9 cellular contexts compared by ENCODE assay signal in the genomic region with DNA sequence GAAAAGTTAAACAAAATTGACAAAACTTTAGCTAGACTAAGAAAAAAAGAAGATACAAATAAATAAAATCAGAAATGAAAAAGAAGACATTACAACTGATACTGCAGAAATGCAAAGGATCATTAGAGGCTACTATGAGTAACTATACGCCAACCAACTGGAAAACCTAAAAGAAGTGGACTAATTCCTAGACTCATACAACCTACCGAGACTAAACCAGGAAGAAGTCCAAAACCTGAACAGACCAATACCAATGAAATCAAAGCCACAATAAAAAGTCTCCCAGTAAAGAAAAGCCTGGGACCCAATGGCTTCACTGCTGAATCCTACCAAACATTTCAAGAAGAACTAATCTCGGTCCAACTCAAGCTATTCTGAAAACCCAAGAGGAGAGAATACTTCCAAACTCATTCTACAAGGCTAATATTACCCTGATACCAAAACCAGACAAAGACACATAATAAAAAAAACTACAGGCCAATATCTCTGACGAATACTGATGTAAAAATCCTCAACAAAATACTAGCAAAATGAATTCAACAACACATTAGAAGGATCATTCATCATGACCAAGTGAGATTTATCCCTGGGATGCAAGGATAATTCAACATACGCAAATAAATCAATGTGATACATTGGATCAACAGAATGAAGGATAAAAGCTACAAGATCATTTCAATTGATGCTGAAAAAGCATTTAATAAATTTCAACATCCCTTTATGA. TPM values are rescaled to one million over a fixed set of nuclear protein-coding genes. Genes with fewer than 3 reads are reported as not detected.
DNase-seq lines count a peak whose midpoint lies in the region; ATAC-seq and TF ChIP-seq lines count a peak whose summit lies in the region.
"Had no signal": no experiment of that assay in that cellular context is flagged by ENCODE, and none has a peak within 500 bp of the region (broad histone marks: within the 10 kb centered on the region; RNA-seq: fewer than 3 reads in every experiment).

No MANE protein-coding gene starts in this region.

- no peak overlapping the region for H3K27ac ChIP-seq in CD4-positive, alpha-beta memory T cell (ENCODE audit: low read depth, low read length)
- H3K27ac ChIP-seq in colonic mucosa (peak overlapping the region; percentile 47), WERI-Rb-1 (no peak overlapping the region)

- H3K4me1 ChIP-seq in CD4-positive, alpha-beta memory T cell (ENCODE audit: insufficient read depth, low read length) = no peaks in the 10 kb centered on the region
- H3K4me1 ChIP-seq in colonic mucosa = no peaks in the 10 kb centered on the region

- no peak for TF ChIP-seq CTCF in colonic mucosa (IDR thresholded peaks at IDR 0.05)
- TF ChIP-seq CTCF in natural killer cell (IDR thresholded peaks at IDR 0.05) = no peak
- no peak for TF ChIP-seq CTCF in Calu3 (IDR thresholded peaks at IDR 0.05; ENCODE audit: unreplicated experiment)
- TF ChIP-seq CTCF in WERI-Rb-1 (IDR thresholded peaks at IDR 0.05; ENCODE audit: low read depth, low read length) = no peak

- no TSS peak for BruUV-seq in Calu3 (replicated peaks; lab: Mats Ljungman, UMichigan)

- peaks cover 0 to 9% (median 4%) of the 10 kb centered on the region in 8 donors for H3K9me3 Mint-ChIP-seq in CD4-positive, alpha-beta memory T cell
- H3K9me3 Mint-ChIP-seq in natural killer cell (peaks cover 0 to 4% of the 10 kb centered on the region in 2 donors), Calu3 (ENCODE audit: low read depth, unreplicated experiment) (no peaks in the 10 kb centered on the region)

- H3K9ac ChIP-seq in colonic mucosa (ENCODE audit: low read depth in 2 of 2, low read length in 2 of 2) = no peak overlapping the region

- intact Hi-C loops in CD4-positive, alpha-beta memory T cell (cut with micrococcal nuclease) = no loop called here
- intact Hi-C loops in colonic mucosa (cut with DNase I) (no loop called here), natural killer cell (cut with micrococcal nuclease) (no loop called here), Calu3 (cut with micrococcal nuclease; ENCODE audit: unreplicated experiment) (no loop called here)

- no peak overlapping the region for H3K4me3 ChIP-seq in CD4-positive, alpha-beta memory T cell (ENCODE audit: low read length in 2 of 2)
- H3K4me3 ChIP-seq in colonic mucosa = peak overlapping the region; percentile 25
- no peak overlapping the region for H3K4me3 ChIP-seq in WERI-Rb-1 (ENCODE audit: low read depth, low read length)

- peaks cover 0 to 1% of the 10 kb centered on the region in 2 donors for H3K27me3 Mint-ChIP-seq in CD4-positive, alpha-beta memory T cell
- H3K27me3 Mint-ChIP-seq in natural killer cell (ENCODE audit: low read depth in 2 of 2) (no peaks in the 10 kb centered on the region), Calu3 (ENCODE audit: unreplicated experiment) (no peaks in the 10 kb centered on the region)

- no peaks in the 10 kb centered on the region for H3K9me3 ChIP-seq in CD4-positive, alpha-beta memory T cell (ENCODE audit: control insufficient read depth in 1 of 2, low read length in 2 of 2)
- H3K9me3 ChIP-seq in colonic mucosa = no peaks in the 10 kb centered on the region
- H3K9me3 ChIP-seq in WERI-Rb-1 (ENCODE audit: severe bottlenecking) = no peaks in the 10 kb centered on the region

- peaks cover 0 to 9% (median 0%) of the 10 kb centered on the region in 4 donors for H3K4me1 Mint-ChIP-seq in CD4-positive, alpha-beta memory T cell
- H3K4me1 Mint-ChIP-seq in natural killer cell (peaks cover 0 to 9% of the 10 kb centered on the region in 2 donors), Calu3 (ENCODE audit: low read depth, unreplicated experiment) (no peaks in the 10 kb centered on the region)

- ATAC-seq in natural killer cell (no peak), GM18870 (IDR thresholded peaks at IDR 0.05; ENCODE audit: unreplicated experiment) (no peak)

- peak overlapping the region in 7 of 8 donors; percentile 19 to 82 (median 80) for H3K4me3 Mint-ChIP-seq in CD4-positive, alpha-beta memory T cell
- H3K4me3 Mint-ChIP-seq in natural killer cell (peak overlapping the region; percentile 7), Calu3 (ENCODE audit: low read depth, unreplicated experiment) (no peak overlapping the region)

- POLR2A ChIA-PET in CD4-positive, alpha-beta memory T cell (lab: Charles Lee; ENCODE audit: partially characterized antibody) = interaction anchor here (1.9 to 3.3 kb wide), 2 partner anchors 20 to 113 kb away, joined by 4 to 15 read pairs; a partner anchor contains a TSS

- DNase-seq in CD4-positive, alpha-beta memory T cell = no peak
- peak; percentile 24 for DNase-seq in LHCN-M2 (ENCODE audit: low read depth)
- no peak for DNase-seq in colonic mucosa
- no peak for DNase-seq in natural killer cell
- DNase-seq in occipital lobe (lab: John Stamatoyannopoulos, UW) = no peak
- DNase-seq in Calu3 = no peak
- no peak for DNase-seq in WERI-Rb-1
- DNase-seq: IMR-90 had no signal

- peak overlapping the region in 5 of 7 donors; percentile 1 to 92 (median 49) for H3K27ac Mint-ChIP-seq in CD4-positive, alpha-beta memory T cell
- H3K27ac Mint-ChIP-seq in natural killer cell (peak overlapping the region; percentile 61 to 83), Calu3 (ENCODE audit: unreplicated experiment) (no peak overlapping the region)

- H3K27me3 ChIP-seq in CD4-positive, alpha-beta memory T cell (ENCODE audit: insufficient read depth, low read length) = no peaks in the 10 kb centered on the region
- H3K27me3 ChIP-seq in colonic mucosa (no peaks in the 10 kb centered on the region), WERI-Rb-1 (ENCODE audit: insufficient read depth, low read depth, severe bottlenecking) (no peaks in the 10 kb centered on the region)

- H3K36me3 Mint-ChIP-seq in CD4-positive, alpha-beta memory T cell = no peaks in the 10 kb centered on the region
- H3K36me3 Mint-ChIP-seq in natural killer cell = no peaks in the 10 kb centered on the region
- H3K36me3 Mint-ChIP-seq in Calu3 (ENCODE audit: insufficient read depth, unreplicated experiment) = no peaks in the 10 kb centered on the region

- H3K36me3 ChIP-seq in CD4-positive, alpha-beta memory T cell (ENCODE audit: insufficient read depth, low read length) = no peaks in the 10 kb centered on the region
- no peaks in the 10 kb centered on the region for H3K36me3 ChIP-seq in colonic mucosa
- no peaks in the 10 kb centered on the region for H3K36me3 ChIP-seq in WERI-Rb-1

- CTCF ChIA-PET in CD4-positive, alpha-beta memory T cell (lab: Charles Lee; ENCODE audit: partially characterized antibody) = no interaction called here
- CTCF ChIA-PET in Calu3 (lab: Charles Lee) = no interaction called here

RNA-seq across cellular contexts. Expression of a gene that starts 20.3 kb away (rescaled TPM):
- total RNA-seq in CD4-positive, alpha-beta memory T cell = 10 to 100 TPM in 1 of 2 experiments, 1 to 10 TPM in 1; 8.8 to 11.8 TPM
- 10 to 100 TPM in 1 of 2 donors, 1 to 10 TPM in 1; 6.5 to 10.2 TPM for polyA plus RNA-seq in CD4-positive, alpha-beta memory T cell
- total RNA-seq in LHCN-M2 (2014; rRNA removed) (5.7 and 6.0 TPM in 2 replicates), colonic mucosa (10 to 100 TPM; 11.8 to 17.1 TPM), natural killer cell (1 to 10 TPM; 4.2 to 8.6 (median 6.2) TPM), occipital lobe (41.8 TPM), Calu3 (2022) (0.68 and 0.83 TPM in 2 replicates)
- polyA plus RNA-seq in LHCN-M2 (2012) = 2.7 TPM
